Comparison of ENCODE assay signal across 26 cellular contexts in the genomic region with DNA sequence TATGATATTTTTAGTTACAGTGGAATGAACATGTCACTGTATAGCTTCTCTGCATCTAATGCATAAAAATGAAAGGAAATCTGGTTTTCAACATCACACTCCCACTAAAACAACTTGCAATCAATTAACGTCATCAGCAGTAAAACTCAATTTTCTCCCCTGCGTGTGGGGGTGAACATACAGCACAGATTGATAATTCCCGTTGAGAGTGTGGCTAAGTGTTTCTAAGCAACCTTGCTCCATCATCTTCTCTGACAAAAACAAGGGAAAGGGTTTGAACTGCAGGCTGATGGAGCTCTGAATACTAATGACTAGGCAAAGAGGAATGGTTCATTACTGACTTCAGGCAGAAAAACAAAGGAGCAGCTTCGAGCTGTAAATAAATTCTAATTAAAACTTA.
DNase-seq lines count a peak whose midpoint lies in the region; TF ChIP-seq lines count a peak whose summit lies in the region.
"Had no signal": no experiment of that assay in that cellular context is flagged by ENCODE, and none has a peak within 500 bp of the region (broad histone marks: within the 10 kb centered on the region; RNA-seq: fewer than 3 reads in every experiment).

No MANE protein-coding gene starts in this region.

- DNase-seq in NCI-H1436 (lab: John Stamatoyannopoulos, UW) (peak; percentile 26), NCI-H1436 treated with DMSO at 0.1 percent for 48 hours (lab: John Stamatoyannopoulos, UW) (no peak), NCI-H524 (lab: John Stamatoyannopoulos, UW) (peak; percentile 23 to 64), fibroblast of mammary gland (ENCODE audit: low read depth) (peak; percentile 30), putamen (ENCODE audit: low spot score) (peak; percentile 59), COLO668 (lab: John Stamatoyannopoulos, UW; ENCODE audit: unreplicated experiment) (no peak), SW 1271 (lab: John Stamatoyannopoulos, UW) (no peak)
- no peak for DNase-seq in activated T-cell treated with anti-CD3 and anti-CD28 coated beads, Interleukin-2, amount 50 U/mL, for 1 hour
- DNase-seq: 8988T; activated naive CD8-positive, alpha-beta T cell treated with anti-CD3 and anti-CD28 coated beads, Interleukin-2, amount 10 ng/mL, durations not matched to agents 7 days and 5 days; AML-193; DMS79; effector memory CD4-positive, alpha-beta T cell; GM23248; left cardiac atrium; mesenchymal stem cell; NCI-H1105 treated with DMSO at 0.1 percent for 48 hours; NK-92 treated with Interleukin-12 subunit alpha and Interleukin-12 subunit beta, amount 100 ng/mL, for 24 hours; Peyer's patch; SJCRH30; stimulated activated CD4-positive, alpha-beta T cell treated with anti-CD3 and anti-CD28 coated beads, Interleukin-2, amount 100 ng/mL, for 48 hours; stimulated activated naive B cell treated with anti-CD40 and anti-IgM and Interleukin-4, amounts not matched to agents 10 μg/mL and 1 μg/mL and 100 μg/mL, for 72 hours; T-helper 2 cell; WERI-Rb-1 had no signal

- H3K4me3 ChIP-seq in fibroblast of mammary gland (ENCODE audit: control insufficient read depth, low read depth, low read length): no peak overlapping the region
- H3K4me3 ChIP-seq: esophagus muscularis mucosa, GM12878, GM23248, Peyer's patch, SJCRH30 had no signal

- no peak for TF ChIP-seq CTCF in fibroblast of mammary gland (conservative IDR thresholded peaks at IDR 0.05; ENCODE audit: control insufficient read depth, insufficient read depth, low read depth, low read length)

Comparison
In these comparisons a context has a peak if more than half of its experiments do, and no peak if none do; other contexts are left out.
1. DNase-seq: peak in NCI-H1436 (single experiment), NCI-H524 (2 of 2), fibroblast of mammary gland (single experiment) and putamen (single experiment); none in NCI-H1436 treated with DMSO at 0.1 percent for 48 hours (single experiment), COLO668 (single experiment), SW 1271 (0 of 2) and activated T-cell treated with anti-CD3 and anti-CD28 coated beads, Interleukin-2, amount 50 U/mL, for 1 hour (single experiment).